ENCODE assay signal across 34 cellular contexts in genomic region chr4:184235526-184235925, GRCh38. TPM values are rescaled to one million over a fixed set of nuclear protein-coding genes. Genes with fewer than 3 reads are reported as not detected.
"Had no signal": no experiment of that assay in that cellular context is flagged by ENCODE, and none has a peak within 500 bp of the region (broad histone marks: within the 10 kb centered on the region; RNA-seq: fewer than 3 reads in every experiment).

No MANE protein-coding gene starts in this region.

- H3K9me3 Mint-ChIP-seq: activated T-cell treated with anti-CD3 and anti-CD28 coated beads, Interleukin-2, amount 50 U/mL, for 4 hours; central memory CD8-positive, alpha-beta T cell; T-helper 2 cell treated with Interferon-gamma antibody and Interleukin-4, amounts not matched to agents 5 μg/mL and 100 μg/mL, for 36 hours; WTC11 had no signal

- H3K4me1 Mint-ChIP-seq: central memory CD8-positive, alpha-beta T cell; WTC11 had no signal

- H3K27ac Mint-ChIP-seq: WTC11 had no signal

- H3K27ac ChIP-seq: ascending aorta, cardiac muscle cell, PC-9, RWPE1 had no signal

- H3K4me3 Mint-ChIP-seq: activated T-cell treated with anti-CD3 and anti-CD28 coated beads, Interleukin-2, amount 50 U/mL, for 4 hours; central memory CD8-positive, alpha-beta T cell; T-helper 2 cell treated with Interferon-gamma antibody and Interleukin-4, amounts not matched to agents 5 μg/mL and 100 μg/mL, for 36 hours; WTC11 had no signal

- H3K4me1 ChIP-seq: ascending aorta had no signal

- DNase-seq: activated CD4-positive, alpha-beta T cell treated with anti-CD3 and anti-CD28 coated beads for 48 hours; activated CD4-positive, alpha-beta T cell treated with anti-CD3 and anti-CD28 coated beads, Interleukin-2, amount 50 U/mL, for 4 hours; activated CD4-positive, CD25-positive, alpha-beta regulatory T cell treated with anti-CD3 and anti-CD28 coated beads, Interleukin-2, amount 50 U/mL, for 72 hours; activated CD8-positive, alpha-beta memory T cell treated with anti-CD3 and anti-CD28 coated beads, Interleukin-2, amount 50 U/mL, for 4 hours; activated effector memory CD4-positive, alpha-beta T cell treated with Interleukin-2 at 50 U/mL for 16 hours; activated naive CD4-positive, alpha-beta T cell treated with anti-CD3 and anti-CD28 coated beads, Interleukin-2, amount 50 U/mL, for 16 hours; activated T-cell treated with anti-CD3 and anti-CD28 coated beads for 4 hours; activated T-cell treated with anti-CD3 and anti-CD28 coated beads, Interleukin-2, amount 50 U/mL, for 4 hours; amygdala; NCI-H1092 treated with DMSO at 0.1 percent for 48 hours; NCI-H1417; NCI-H146; NCI-H187; NCI-H2029 treated with DMSO at 0.1 percent for 48 hours; NCI-H2107; NCI-H2171; NCI-H510A; NCI-H526; NCI-H748 treated with DMSO at 0.1 percent for 48 hours; NK-92 treated with Interleukin-12 subunit alpha and Interleukin-12 subunit beta, amount 100 ng/mL, for 24 hours; PC-9; SIG-M5; SW 1271 had no signal

- ATAC-seq: activated T-cell treated with anti-CD3 and anti-CD28 coated beads, Interleukin-2, amount 50 U/mL, for 4 hours; K562; Right ventricle myocardium inferior; WTC11 had no signal

- H3K27me3 Mint-ChIP-seq: central memory CD8-positive, alpha-beta T cell had no signal

- H3K36me3 Mint-ChIP-seq: WTC11 had no signal

- H3K27me3 ChIP-seq: ascending aorta, cardiac muscle cell had no signal

RNA-seq across cellular contexts. Expression of gene ENPP6, which starts 17.9 kb away (rescaled TPM):
- total RNA-seq: ascending aorta, cardiac muscle cell, chondrocyte, M059J, OCI-LY7, PC-9 had no signal
- polyA plus RNA-seq: cardiac muscle cell, K562 had no signal
